8 cellular contexts compared by ENCODE assay signal in the genomic region with DNA sequence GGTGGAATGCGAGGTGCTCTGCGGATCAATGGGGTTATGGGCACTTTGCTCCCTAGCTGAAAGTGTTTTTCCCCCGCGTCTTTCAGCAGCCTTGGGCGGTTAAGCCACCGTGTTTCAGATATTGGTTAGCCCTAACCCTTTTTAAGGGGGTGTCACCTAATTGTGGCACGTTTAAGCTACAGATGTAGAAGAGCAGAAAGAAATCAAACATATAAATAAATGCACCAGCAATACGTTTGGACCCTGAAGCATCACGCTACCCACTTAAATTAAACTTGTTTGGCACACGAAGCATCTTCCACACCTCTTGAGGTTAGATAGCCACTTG. TPM values are rescaled to one million over a fixed set of nuclear protein-coding genes. Genes with fewer than 3 reads are reported as not detected.
DNase-seq lines count a peak whose midpoint lies in the region; ATAC-seq, FAIRE-seq and TF ChIP-seq lines count a peak whose summit lies in the region.

No MANE protein-coding gene starts in this region.

- no peaks in the 10 kb centered on the region for H3K9me3 ChIP-seq in thoracic aorta

- DNase-seq in CD14-positive monocyte (ENCODE audit: low spot score) (no peak), kidney epithelial cell (ENCODE audit: low read depth) (no peak), thoracic aorta (ENCODE audit: low spot score) (no peak), GM12891 (ENCODE audit: insufficient read length, low spot score) (no peak), GDM1 (lab: John Stamatoyannopoulos, UW) (no peak)
- DNase-seq in activated naive CD8-positive, alpha-beta T cell treated with anti-CD3 and anti-CD28 coated beads, Interleukin-2, amount 10 ng/mL, durations not matched to agents 7 days and 5 days: no peak
- no peak for DNase-seq in effector CD4-positive, alpha-beta T cell

- H3K4me1 ChIP-seq in thoracic aorta (ENCODE audit: control insufficient read depth in 1 of 2, low read depth in 2 of 2): peaks cover 3 to 19% of the 10 kb centered on the region in 2 donors

- intact Hi-C loops in CD14-positive monocyte (cut with micrococcal nuclease): no loop called here

- H3K27ac ChIP-seq in thoracic aorta: peak overlapping the region; percentile 82 to 91

- peaks cover 21% of the 10 kb centered on the region for H3K4me1 Mint-ChIP-seq in CD14-positive monocyte
- H3K4me1 Mint-ChIP-seq in activated naive CD8-positive, alpha-beta T cell treated with anti-CD3 and anti-CD28 coated beads, Interleukin-2, amount 10 ng/mL, durations not matched to agents 7 days and 5 days: peaks cover 26% of the 10 kb centered on the region

- H3K27me3 Mint-ChIP-seq in CD14-positive monocyte (ENCODE audit: low read depth in 3 of 3): peaks cover 16 to 21% (median 19%) of the 10 kb centered on the region in 3 donors
- H3K27me3 Mint-ChIP-seq in activated naive CD8-positive, alpha-beta T cell treated with anti-CD3 and anti-CD28 coated beads, Interleukin-2, amount 10 ng/mL, durations not matched to agents 7 days and 5 days: peaks cover 18% of the 10 kb centered on the region

- no peak for TF ChIP-seq POLR2A in GM12891 (IDR thresholded peaks at IDR 0.05; ENCODE audit: low read depth, low read length)

- FAIRE-seq in GM12891 (lab: Jason Lieb, UNC): no peak

- H3K4me3 ChIP-seq in kidney epithelial cell (ENCODE audit: low read depth, low read length): peak overlapping the region; percentile 86
- H3K4me3 ChIP-seq in thoracic aorta: peak overlapping the region; percentile 84

- no peak for TF ChIP-seq CTCF in CD14-positive monocyte (IDR thresholded peaks at IDR 0.05)
- TF ChIP-seq CTCF in kidney epithelial cell (IDR thresholded peaks at IDR 0.05; ENCODE audit: insufficient read depth, low read length, poor library complexity, severe bottlenecking): no peak
- TF ChIP-seq CTCF in thoracic aorta (IDR thresholded peaks at IDR 0.05): no peak

- peak overlapping the region; percentile 85 to 93 for H3K4me3 Mint-ChIP-seq in CD14-positive monocyte
- peak overlapping the region; percentile 93 for H3K4me3 Mint-ChIP-seq in activated naive CD8-positive, alpha-beta T cell treated with anti-CD3 and anti-CD28 coated beads, Interleukin-2, amount 10 ng/mL, durations not matched to agents 7 days and 5 days

- ATAC-seq in HG02588 (IDR thresholded peaks at IDR 0.05; ENCODE audit: unreplicated experiment) (peak; percentile 27), thoracic aorta (ENCODE audit: insufficient number of reproducible peaks, low FRiP score, low read depth) (no peak)
- no peak for ATAC-seq in activated naive CD8-positive, alpha-beta T cell treated with anti-CD3 and anti-CD28 coated beads, Interleukin-2, amount 10 ng/mL, durations not matched to agents 7 days and 5 days (ENCODE audit: low read depth)

- no peaks in the 10 kb centered on the region for H3K36me3 ChIP-seq in kidney epithelial cell (ENCODE audit: control insufficient read depth, insufficient read depth, low read length)
- no peaks in the 10 kb centered on the region for H3K36me3 ChIP-seq in thoracic aorta

- peaks cover 19 to 33% of the 10 kb centered on the region in 2 donors for H3K36me3 Mint-ChIP-seq in CD14-positive monocyte
- peaks cover 17% of the 10 kb centered on the region for H3K36me3 Mint-ChIP-seq in activated naive CD8-positive, alpha-beta T cell treated with anti-CD3 and anti-CD28 coated beads, Interleukin-2, amount 10 ng/mL, durations not matched to agents 7 days and 5 days

- POLR2A ChIA-PET in activated naive CD8-positive, alpha-beta T cell treated with anti-CD3 and anti-CD28 coated beads, Interleukin-2, amount 10 ng/mL, durations not matched to agents 7 days and 5 days (lab: Charles Lee): interaction anchor here (1.0 to 1.8 kb wide), 2 partner anchors 139 to 538 kb away, joined by 3 to 6 read pairs; a partner anchor contains a TSS

- H3K9me3 Mint-ChIP-seq in CD14-positive monocyte: peaks cover 0 to 3% (median 0%) of the 10 kb centered on the region in 7 donors
- no peaks in the 10 kb centered on the region for H3K9me3 Mint-ChIP-seq in activated naive CD8-positive, alpha-beta T cell treated with anti-CD3 and anti-CD28 coated beads, Interleukin-2, amount 10 ng/mL, durations not matched to agents 7 days and 5 days

- H3K27me3 ChIP-seq in kidney epithelial cell (ENCODE audit: control insufficient read depth, insufficient read depth, low read length): no peaks in the 10 kb centered on the region
- H3K27me3 ChIP-seq in thoracic aorta (replicated peaks; ENCODE audit: insufficient read depth): no peaks in the 10 kb centered on the region

- H3K27ac Mint-ChIP-seq in CD14-positive monocyte: peak overlapping the region; percentile 89 to 95 (median 93)
- peak overlapping the region; percentile 86 for H3K27ac Mint-ChIP-seq in activated naive CD8-positive, alpha-beta T cell treated with anti-CD3 and anti-CD28 coated beads, Interleukin-2, amount 10 ng/mL, durations not matched to agents 7 days and 5 days

TF ChIP-seq in GM12891, 5 proteins besides CTCF, POLR2A, EP300 and RAD21:
- TF ChIP-seq PAX5 (IDR thresholded peaks at IDR 0.05; ENCODE audit: insufficient read depth, low read length, severe bottlenecking) (no peak), TAF1 (IDR thresholded peaks at IDR 0.05; ENCODE audit: low read depth, low read length) (no peak), SPI1 (IDR thresholded peaks at IDR 0.05; ENCODE audit: low read depth, low read length) (no peak), POU2F2 (IDR thresholded peaks at IDR 0.05; ENCODE audit: low read depth, low read length) (no peak), POLR2AphosphoS5 (IDR thresholded peaks at IDR 0.05; ENCODE audit: low read depth, low read length) (no peak)

RNA-seq across cellular contexts. Expression of a gene that starts 0.7 kb away (rescaled TPM):
- polyA plus RNA-seq in CD14-positive monocyte: 10 to 100 TPM in 1 of 2 donors, 1 to 10 TPM in 1; 5.8 to 10.3 TPM
- total RNA-seq in activated naive CD8-positive, alpha-beta T cell treated with anti-CD3 and anti-CD28 coated beads, Interleukin-2, amount 10 ng/mL, durations not matched to agents 7 days and 5 days: 10 to 100 TPM; 37.7 to 37.9 TPM
- 18.4 and 20.4 TPM in 2 replicates for total RNA-seq in kidney epithelial cell
- total RNA-seq in thoracic aorta: 10 to 100 TPM; 30.3 to 38.9 TPM
- 7.3 TPM for polyA plus RNA-seq in GM12891 (2012; ENCODE audit: low read depth, missing spikeins)

RNA-seq across cellular contexts. Expression of a gene that starts 26.0 kb away (rescaled TPM):
- polyA plus RNA-seq in CD14-positive monocyte: under 1 TPM in 1 of 2 donors, not detected in 1; 0.09 TPM
- total RNA-seq in activated naive CD8-positive, alpha-beta T cell treated with anti-CD3 and anti-CD28 coated beads, Interleukin-2, amount 10 ng/mL, durations not matched to agents 7 days and 5 days: 1 to 10 TPM; 3.8 to 4.4 TPM
- total RNA-seq in kidney epithelial cell: 16.7 and 24.7 TPM in 2 replicates
- total RNA-seq in thoracic aorta: 10 to 100 TPM; 14.6 to 27.2 TPM
- 0.09 TPM for polyA plus RNA-seq in GM12891 (2012; ENCODE audit: low read depth, missing spikeins)
